Comparison of ENCODE assay signal across 8 cellular contexts in the genomic region with DNA sequence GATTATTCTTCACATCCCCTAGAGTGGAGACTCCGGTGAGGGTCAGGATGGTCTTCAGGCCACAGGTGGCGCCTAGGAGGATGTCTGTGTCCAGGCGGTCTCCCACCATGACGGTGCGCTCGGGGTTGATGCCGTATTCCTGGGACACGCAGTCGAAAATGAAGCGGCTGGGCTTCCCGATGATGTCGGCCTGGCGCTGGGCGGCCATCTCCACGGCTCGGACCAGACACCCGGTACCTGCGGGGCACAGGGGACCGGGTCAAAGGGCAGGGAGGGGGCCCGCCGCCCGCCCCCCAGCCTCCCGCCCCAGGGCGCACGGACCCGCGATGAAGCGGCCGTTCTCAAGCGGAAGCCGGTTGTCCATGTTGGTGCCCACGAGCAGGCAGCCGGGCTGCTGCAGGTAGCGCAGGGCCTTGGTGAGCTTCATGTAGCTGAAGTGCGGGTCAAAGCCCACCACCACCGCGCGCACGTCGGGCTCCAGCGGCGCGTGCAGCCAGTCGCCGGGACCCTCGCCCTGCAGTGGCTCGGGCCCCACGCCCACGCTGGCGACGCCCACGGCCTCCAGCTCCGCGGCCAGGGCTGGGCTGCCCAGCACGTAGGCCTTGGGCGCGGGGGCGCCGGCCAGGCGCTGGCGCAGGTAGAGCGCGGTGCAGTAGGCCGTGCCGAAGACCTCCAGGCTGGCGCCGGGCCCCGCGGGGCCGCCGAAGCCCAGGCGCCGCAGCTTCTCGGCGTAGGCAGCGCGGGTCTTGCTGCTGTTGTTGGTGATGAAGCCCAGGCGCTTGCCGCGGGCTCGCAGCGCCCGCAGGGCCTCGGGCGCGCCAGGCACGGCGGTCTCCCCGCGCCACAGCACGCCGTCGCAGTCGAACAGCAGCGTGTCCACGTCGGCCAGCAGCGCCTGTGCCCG. TPM values are rescaled to one million over a fixed set of nuclear protein-coding genes. Genes with fewer than 3 reads are reported as not detected.
A peak's percentile ranks its signal among the peaks of the same experiment; 100 is the strongest.
DNase-seq lines count a peak whose midpoint lies in the region; ATAC-seq and TF ChIP-seq lines count a peak whose summit lies in the region.

No MANE protein-coding gene starts in this region.

- peaks cover 16% of the 10 kb centered on the region for H3K4me1 Mint-ChIP-seq in T-helper 1 cell treated with Interleukin-12 subunit alpha and Interleukin-12 subunit beta and Interleukin-4 antibody, amounts not matched to agents 30 μg/mL and 1 μg/mL, for 36 hours (ENCODE audit: low read depth)

- TF ChIP-seq CTCF in GM12865 (IDR thresholded peaks at IDR 0.05; ENCODE audit: insufficient read depth, low read depth, low read length, missing control alignments) (no peak), fibroblast of the aortic adventitia (IDR thresholded peaks at IDR 0.05; ENCODE audit: insufficient read depth, low read length) (no peak)

- peak; percentile 4 for ATAC-seq in HG02610 (IDR thresholded peaks at IDR 0.05; ENCODE audit: unreplicated experiment)

- no peaks in the 10 kb centered on the region for H3K36me3 Mint-ChIP-seq in T-helper 1 cell treated with Interleukin-12 subunit alpha and Interleukin-12 subunit beta and Interleukin-4 antibody, amounts not matched to agents 30 μg/mL and 1 μg/mL, for 36 hours (ENCODE audit: low read depth)

- H3K4me3 ChIP-seq in GM12865 (ENCODE audit: low read depth, low read length) (peak overlapping the region; percentile 49), fibroblast of the aortic adventitia (ENCODE audit: low read depth, low read length) (peak overlapping the region; percentile 74), skeletal muscle cell (ENCODE audit: low read depth, low read length) (peak overlapping the region; percentile 70)

- no peak for DNase-seq in GM12865 (ENCODE audit: low read depth)
- DNase-seq in fibroblast of the aortic adventitia (ENCODE audit: low read depth): no peak
- no peak for DNase-seq in skeletal muscle cell (ENCODE audit: low read depth)
- no peak for DNase-seq in foreskin melanocyte
- no peak for DNase-seq in NCI-H345 treated with DMSO at 0.1 percent for 48 hours (lab: John Stamatoyannopoulos, UW; ENCODE audit: unreplicated experiment)
- no peak for DNase-seq in central memory CD4-positive, alpha-beta T cell

- H3K27me3 Mint-ChIP-seq in T-helper 1 cell treated with Interleukin-12 subunit alpha and Interleukin-12 subunit beta and Interleukin-4 antibody, amounts not matched to agents 30 μg/mL and 1 μg/mL, for 36 hours (ENCODE audit: low read depth): no peaks in the 10 kb centered on the region

- H3K27ac Mint-ChIP-seq in T-helper 1 cell treated with Interleukin-12 subunit alpha and Interleukin-12 subunit beta and Interleukin-4 antibody, amounts not matched to agents 30 μg/mL and 1 μg/mL, for 36 hours: peak overlapping the region; percentile 27

- peak overlapping the region; percentile 78 for H3K4me3 Mint-ChIP-seq in T-helper 1 cell treated with Interleukin-12 subunit alpha and Interleukin-12 subunit beta and Interleukin-4 antibody, amounts not matched to agents 30 μg/mL and 1 μg/mL, for 36 hours

- no peaks in the 10 kb centered on the region for H3K9me3 Mint-ChIP-seq in T-helper 1 cell treated with Interleukin-12 subunit alpha and Interleukin-12 subunit beta and Interleukin-4 antibody, amounts not matched to agents 30 μg/mL and 1 μg/mL, for 36 hours

RNA-seq across cellular contexts. Expression of a gene that starts 0.6 kb away (rescaled TPM):
- 7.6 and 11.3 TPM in 2 replicates for total RNA-seq in fibroblast of the aortic adventitia (ENCODE audit: low replicate concordance)

RNA-seq across cellular contexts. Expression of a gene that starts 3.4 kb away (rescaled TPM):
- 0.57 and 2.4 TPM in 2 replicates for total RNA-seq in fibroblast of the aortic adventitia (ENCODE audit: low replicate concordance)

RNA-seq across cellular contexts. Expression of a gene that starts 8.8 kb away (rescaled TPM):
- 27.4 and 30.8 TPM in 2 replicates for total RNA-seq in fibroblast of the aortic adventitia (ENCODE audit: low replicate concordance)

RNA-seq across cellular contexts. Expression of a gene that starts 9.3 kb away (rescaled TPM):
- total RNA-seq in fibroblast of the aortic adventitia (ENCODE audit: low replicate concordance): 18.7 and 41.7 TPM in 2 replicates

RNA-seq across cellular contexts. Expression of a gene that starts 17.7 kb away (rescaled TPM):
- total RNA-seq in fibroblast of the aortic adventitia (ENCODE audit: low replicate concordance): 0.18 TPM in 1 of 2 replicates, not detected in the other
